2 cellular contexts compared by ENCODE assay signal in genomic region chr3:195247086-195247862, GRCh38.
TF ChIP-seq lines count a peak whose summit lies in the region.

No MANE protein-coding gene starts in this region.

TF ChIP-seq in WTC11, 78 proteins besides CTCF, POLR2A, EP300 and RAD21 (continued from another document):
- no peak for TF ChIP-seq FOXP4 (CRISPR knock-in tag; IDR thresholded peaks at IDR 0.05)
- TF ChIP-seq SP1 (CRISPR knock-in tag; conservative IDR thresholded peaks at IDR 0.05), result no peak
- no peak for TF ChIP-seq CREM (CRISPR knock-in tag; IDR thresholded peaks at IDR 0.05)
- no peak for TF ChIP-seq ZNF396 (CRISPR knock-in tag; IDR thresholded peaks at IDR 0.05; ENCODE audit: borderline replicate concordance)
- TF ChIP-seq FOXJ3 (CRISPR knock-in tag; IDR thresholded peaks at IDR 0.05; ENCODE audit: borderline replicate concordance), result no peak
- no peak for TF ChIP-seq ZNF281 (CRISPR knock-in tag; IDR thresholded peaks at IDR 0.05)
- TF ChIP-seq STAT6 (CRISPR knock-in tag; conservative IDR thresholded peaks at IDR 0.05; ENCODE audit: low read depth), result no peak
- no peak for TF ChIP-seq ATF6 (CRISPR knock-in tag; IDR thresholded peaks at IDR 0.05)
TF ChIP-seq in WTC11: peak in this region for 0.

TF ChIP-seq in SK-N-SH treated with all-trans-retinoic acid at 6 μM for 48 hours, 23 proteins besides CTCF, POLR2A, EP300 and RAD21 (continued from another document):
- no peak for TF ChIP-seq CREB5 (CRISPR knock-in tag; IDR thresholded peaks at IDR 0.05; ENCODE audit: low read depth)
- no peak for TF ChIP-seq ZFP30 (CRISPR knock-in tag; IDR thresholded peaks at IDR 0.05)
- no peak for TF ChIP-seq POU6F1 (CRISPR knock-in tag; IDR thresholded peaks at IDR 0.05; ENCODE audit: borderline replicate concordance, low read depth)
- TF ChIP-seq CSRNP3 (CRISPR knock-in tag; IDR thresholded peaks at IDR 0.05), result no peak
- no peak for TF ChIP-seq TOX (CRISPR knock-in tag; IDR thresholded peaks at IDR 0.05; ENCODE audit: borderline replicate concordance)
